Comparison of ENCODE assay signal across 8 cellular contexts in the genomic region with DNA sequence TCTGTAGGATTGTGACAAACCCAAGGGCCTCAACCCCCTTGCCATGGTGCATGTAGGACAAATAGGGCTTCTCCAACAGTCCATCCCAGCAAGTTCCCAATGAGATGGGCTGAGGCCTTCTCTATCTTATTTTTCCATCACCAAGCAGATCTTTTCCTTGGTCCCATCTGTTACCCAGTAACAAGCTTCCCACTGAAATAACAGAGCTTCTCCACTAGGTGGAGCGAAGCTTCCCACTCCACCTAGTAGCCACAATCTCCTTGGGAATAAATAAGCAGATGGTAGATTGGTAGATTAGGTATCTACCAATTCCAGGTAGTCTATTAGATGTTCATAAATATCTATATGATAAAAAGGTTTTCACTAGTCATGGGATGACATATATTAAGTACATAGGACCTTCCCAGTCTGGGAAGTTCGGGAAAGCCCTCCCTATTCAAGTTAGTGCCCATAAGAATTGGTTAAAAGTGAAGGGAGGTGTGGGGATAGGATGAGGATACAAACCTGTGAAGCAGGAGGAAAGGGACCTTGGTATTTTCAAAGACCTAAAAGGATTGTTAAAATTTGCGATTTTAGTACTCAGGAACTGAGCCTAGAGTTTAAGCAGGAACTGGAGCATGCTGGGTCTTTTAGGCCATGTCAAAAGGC. TPM values are rescaled to one million over a fixed set of nuclear protein-coding genes. Genes with fewer than 3 reads are reported as not detected.
DNase-seq lines count a peak whose midpoint lies in the region; ATAC-seq and TF ChIP-seq lines count a peak whose summit lies in the region.

No MANE protein-coding gene starts in this region.

- H3K27ac ChIP-seq in brain microvascular endothelial cell = no peak overlapping the region

- no peaks in the 10 kb centered on the region for H3K9me3 Mint-ChIP-seq in nephron progenitor cell
- peaks cover 0 to under 1% of the 10 kb centered on the region in 2 donors for H3K9me3 Mint-ChIP-seq in activated naive CD4-positive, alpha-beta T cell treated with anti-CD3 and anti-CD28 coated beads, Interleukin-2, amount 50 U/mL, for 72 hours

- ATAC-seq in activated naive CD4-positive, alpha-beta T cell treated with anti-CD3 and anti-CD28 coated beads, Interleukin-2, amount 50 U/mL, for 72 hours = no peak

- no peaks in the 10 kb centered on the region for H3K4me1 Mint-ChIP-seq in nephron progenitor cell

- H3K4me3 Mint-ChIP-seq in nephron progenitor cell = no peak overlapping the region

- peak; percentile 38 for TF ChIP-seq CTCF in brain microvascular endothelial cell (IDR thresholded peaks at IDR 0.05; ENCODE audit: low read depth, low read length, missing control alignments)
- TF ChIP-seq CTCF in nephron progenitor cell (IDR thresholded peaks at IDR 0.05) = peak; percentile 66

- H3K4me3 ChIP-seq in brain microvascular endothelial cell (ENCODE audit: low read depth, low read length) = no peak overlapping the region

- DNase-seq in NCI-H2081 (lab: John Stamatoyannopoulos, UW) (peak; percentile 7 to 12), NCI-H2081 treated with DMSO at 0.1 percent for 48 hours (lab: John Stamatoyannopoulos, UW) (no peak), HuH-7.5 (ENCODE audit: low spot score) (peak; percentile 25), brain microvascular endothelial cell (peak; percentile 8), nephron progenitor cell (no peak), superior temporal gyrus (ENCODE audit: extremely low spot score) (no peak), NK-92 (lab: John Stamatoyannopoulos, UW; ENCODE audit: unreplicated experiment) (no peak)
- no peak for DNase-seq in activated naive CD4-positive, alpha-beta T cell treated with anti-CD3 and anti-CD28 coated beads, Interleukin-2, amount 50 U/mL, for 72 hours (ENCODE audit: low spot score in 2 of 2)

- no peaks in the 10 kb centered on the region for H3K36me3 Mint-ChIP-seq in nephron progenitor cell (ENCODE audit: low read depth)
- H3K36me3 Mint-ChIP-seq in activated naive CD4-positive, alpha-beta T cell treated with anti-CD3 and anti-CD28 coated beads, Interleukin-2, amount 50 U/mL, for 72 hours = no peaks in the 10 kb centered on the region

- H3K27ac Mint-ChIP-seq in nephron progenitor cell = peak overlapping the region; percentile 73
- no peak overlapping the region for H3K27ac Mint-ChIP-seq in activated naive CD4-positive, alpha-beta T cell treated with anti-CD3 and anti-CD28 coated beads, Interleukin-2, amount 50 U/mL, for 72 hours

- H3K36me3 ChIP-seq in brain microvascular endothelial cell (replicated peaks) = no peaks in the 10 kb centered on the region

- no peaks in the 10 kb centered on the region for H3K27me3 ChIP-seq in brain microvascular endothelial cell (replicated peaks)

- peaks cover 16% of the 10 kb centered on the region for H3K27me3 Mint-ChIP-seq in nephron progenitor cell (ENCODE audit: low read depth, poor library complexity)

- in situ Hi-C loops in brain microvascular endothelial cell (cut with HindIII; ENCODE audit: low pct_ligation_motif_present, low sequenced_read_pairs) = no loop called here

RNA-seq across cellular contexts. Expression of gene OR52L1, which starts 5.9 kb away (rescaled TPM):
- not detected for total RNA-seq in activated naive CD4-positive, alpha-beta T cell treated with anti-CD3 and anti-CD28 coated beads, Interleukin-2, amount 50 U/mL, for 72 hours

RNA-seq across cellular contexts. Expression of gene OR56A4, which starts 14.0 kb away (rescaled TPM):
- under 1 TPM in 1 of 2 donors, not detected in 1; 0.12 TPM for total RNA-seq in activated naive CD4-positive, alpha-beta T cell treated with anti-CD3 and anti-CD28 coated beads, Interleukin-2, amount 50 U/mL, for 72 hours

RNA-seq across cellular contexts. Expression of gene OR56A5, which starts 24.4 kb away (rescaled TPM):
- not detected for total RNA-seq in activated naive CD4-positive, alpha-beta T cell treated with anti-CD3 and anti-CD28 coated beads, Interleukin-2, amount 50 U/mL, for 72 hours

RNA-seq across cellular contexts. Expression of gene OR56A1, which starts 37.8 kb away (rescaled TPM):
- total RNA-seq in activated naive CD4-positive, alpha-beta T cell treated with anti-CD3 and anti-CD28 coated beads, Interleukin-2, amount 50 U/mL, for 72 hours = under 1 TPM in 1 of 2 donors, not detected in 1; 0.04 TPM

RNA-seq across cellular contexts. Expression of gene OR56A3, which starts 50.7 kb away (rescaled TPM):
- total RNA-seq in activated naive CD4-positive, alpha-beta T cell treated with anti-CD3 and anti-CD28 coated beads, Interleukin-2, amount 50 U/mL, for 72 hours = not detected

Comparison
In these comparisons a context has a peak if more than half of its experiments do, and no peak if none do; other contexts are left out.
1. DNase-seq: peak in NCI-H2081 (2 of 2), HuH-7.5 (single experiment) and brain microvascular endothelial cell (single experiment); none in NCI-H2081 treated with DMSO at 0.1 percent for 48 hours (single experiment), nephron progenitor cell (single experiment), superior temporal gyrus (single experiment), activated naive CD4-positive, alpha-beta T cell treated with anti-CD3 and anti-CD28 coated beads, Interleukin-2, amount 50 U/mL, for 72 hours (0 of 2) and NK-92 (single experiment).